ENCODE assay signal across 8 cellular contexts in genomic region chr1:35564037-35564883, GRCh38. TPM values are rescaled to one million over a fixed set of nuclear protein-coding genes. Genes with fewer than 3 reads are reported as not detected.
DNase-seq lines count a peak whose midpoint lies in the region; ATAC-seq and TF ChIP-seq lines count a peak whose summit lies in the region.

No MANE protein-coding gene starts in this region.

- H3K27ac Mint-ChIP-seq in activated T-helper 17 cell treated with anti-CD3 and anti-CD28 coated beads, Interleukin-2, amount 50 U/mL, for 72 hours: peak overlapping the region; percentile 83
- no peak overlapping the region for H3K27ac Mint-ChIP-seq in osteocyte (ENCODE audit: unreplicated experiment)

- H3K27me3 ChIP-seq in GM06990 (replicated peaks; ENCODE audit: control insufficient read depth, insufficient read depth, low read length): no peaks in the 10 kb centered on the region
- no peaks in the 10 kb centered on the region for H3K27me3 ChIP-seq in foreskin keratinocyte
- H3K27me3 ChIP-seq in tibial nerve: no peaks in the 10 kb centered on the region

- H3K4me3 Mint-ChIP-seq in activated T-helper 17 cell treated with anti-CD3 and anti-CD28 coated beads, Interleukin-2, amount 50 U/mL, for 72 hours: peak overlapping the region; percentile 36
- H3K4me3 Mint-ChIP-seq in osteocyte (ENCODE audit: unreplicated experiment): no peak overlapping the region

- H3K36me3 ChIP-seq in GM06990 (ENCODE audit: control insufficient read depth, insufficient read depth, low read length): peaks cover 35% of the 10 kb centered on the region
- peaks cover 0 to 74% (median 0%) of the 10 kb centered on the region in 3 donors for H3K36me3 ChIP-seq in tibial nerve

- DNase-seq in GM06990 (ENCODE audit: extremely low read depth, insufficient read length) (no peak), LHCN-M2 (ENCODE audit: low read depth) (peak; percentile 69), SHP77 treated with DMSO at 0.1 percent for 48 hours (lab: John Stamatoyannopoulos, UW) (peak; percentile 33), foreskin keratinocyte (peak in 1 of 2 donors; percentile 61), osteocyte (ENCODE audit: extremely low spot score, unreplicated experiment) (no peak), tibial nerve (ENCODE audit: low spot score in 2 of 2) (peak; percentile 76 to 93)

- 72 to 84% methylated on average over 9 of the region's 9 CpGs for WGBS in tibial nerve, 2 donors

- H3K9me3 Mint-ChIP-seq in activated T-helper 17 cell treated with anti-CD3 and anti-CD28 coated beads, Interleukin-2, amount 50 U/mL, for 72 hours: no peaks in the 10 kb centered on the region
- no peaks in the 10 kb centered on the region for H3K9me3 Mint-ChIP-seq in osteocyte (ENCODE audit: unreplicated experiment)

- H3K27ac ChIP-seq in foreskin keratinocyte (no peak overlapping the region), tibial nerve (no peak overlapping the region)

- H3K36me3 Mint-ChIP-seq in activated T-helper 17 cell treated with anti-CD3 and anti-CD28 coated beads, Interleukin-2, amount 50 U/mL, for 72 hours (ENCODE audit: low read depth): peaks cover 59% of the 10 kb centered on the region
- H3K36me3 Mint-ChIP-seq in osteocyte (ENCODE audit: unreplicated experiment): peaks cover 14% of the 10 kb centered on the region

- no peak for TF ChIP-seq POLR2A in tibial nerve (IDR thresholded peaks at IDR 0.05)

- peak; percentile 85 for TF ChIP-seq CTCF in GM06990 (IDR thresholded peaks at IDR 0.05; ENCODE audit: insufficient read depth, low read length, poor library complexity, severe bottlenecking)
- TF ChIP-seq CTCF in foreskin keratinocyte (conservative IDR thresholded peaks at IDR 0.05): peak; percentile 86
- peak; percentile 87 for TF ChIP-seq CTCF in osteocyte (IDR thresholded peaks at IDR 0.05)
- peak; percentile 71 to 78 (median 77) for TF ChIP-seq CTCF in tibial nerve (IDR thresholded peaks at IDR 0.05)

- no peak for TF ChIP-seq EP300 in tibial nerve (IDR thresholded peaks at IDR 0.05)

- no peaks in the 10 kb centered on the region for H3K27me3 Mint-ChIP-seq in activated T-helper 17 cell treated with anti-CD3 and anti-CD28 coated beads, Interleukin-2, amount 50 U/mL, for 72 hours
- H3K27me3 Mint-ChIP-seq in osteocyte (ENCODE audit: unreplicated experiment): no peaks in the 10 kb centered on the region

- ATAC-seq in activated T-helper 17 cell treated with anti-CD3 and anti-CD28 coated beads, Interleukin-2, amount 50 U/mL, for 72 hours (replicated peaks): peak; percentile 84
- peak; percentile 70 for ATAC-seq in foreskin keratinocyte
- ATAC-seq in GM19328 (IDR thresholded peaks at IDR 0.05; ENCODE audit: unreplicated experiment): no peak

- H3K4me3 ChIP-seq in GM06990 (replicated peaks; ENCODE audit: low read depth, low read length) (no peak overlapping the region), tibial nerve (no peak overlapping the region)

- H3K9me3 ChIP-seq in tibial nerve: no peaks in the 10 kb centered on the region

- H3K4me1 ChIP-seq in foreskin keratinocyte (no peaks in the 10 kb centered on the region), tibial nerve (peaks cover 0 to 33% (median 0%) of the 10 kb centered on the region in 4 donors)

- peaks cover 32% of the 10 kb centered on the region for H3K4me1 Mint-ChIP-seq in activated T-helper 17 cell treated with anti-CD3 and anti-CD28 coated beads, Interleukin-2, amount 50 U/mL, for 72 hours
- peaks cover 18% of the 10 kb centered on the region for H3K4me1 Mint-ChIP-seq in osteocyte (ENCODE audit: unreplicated experiment)

RNA-seq across cellular contexts. Expression of gene NCDN, which starts 6.7 kb away (rescaled TPM):
- 40.6 and 43.8 TPM in 2 replicates for total RNA-seq in LHCN-M2 (2014; rRNA removed)
- polyA plus RNA-seq in LHCN-M2 (2012): 34.8 TPM
- 10 to 100 TPM; 37.1 to 42.4 TPM for total RNA-seq in activated T-helper 17 cell treated with anti-CD3 and anti-CD28 coated beads, Interleukin-2, amount 50 U/mL, for 72 hours
- 14.3 and 15.5 TPM in 2 replicates for total RNA-seq in foreskin keratinocyte
- 10.7 TPM in 2 replicates for polyA plus RNA-seq in foreskin keratinocyte
- 38.3 and 38.7 TPM in 2 replicates for total RNA-seq in osteocyte
- total RNA-seq in tibial nerve: 10 to 100 TPM; 25.9 to 36.9 (median 29.3) TPM

RNA-seq across cellular contexts. Expression of gene KIAA0319L, which starts 7.1 kb away (rescaled TPM):
- 39.8 and 48.9 TPM in 2 replicates for total RNA-seq in LHCN-M2 (2014; rRNA removed)
- 27.7 TPM for polyA plus RNA-seq in LHCN-M2 (2012)
- total RNA-seq in activated T-helper 17 cell treated with anti-CD3 and anti-CD28 coated beads, Interleukin-2, amount 50 U/mL, for 72 hours: 10 to 100 TPM; 45.8 to 98.2 TPM
- total RNA-seq in foreskin keratinocyte: 18.8 and 19.9 TPM in 2 replicates
- polyA plus RNA-seq in foreskin keratinocyte: 6.8 and 8.0 TPM in 2 replicates
- total RNA-seq in osteocyte: 43.6 and 44.9 TPM in 2 replicates
- total RNA-seq in tibial nerve: 100 to 1,000 TPM in 1 of 4 donors, 10 to 100 TPM in 3; 57.0 to 115 (median 70.7) TPM

RNA-seq across cellular contexts. Expression of gene TFAP2E, which starts 8.9 kb away (rescaled TPM):
- total RNA-seq in LHCN-M2 (2014; rRNA removed) (0.06 and 0.19 TPM in 2 replicates), foreskin keratinocyte (0.18 and 0.31 TPM in 2 replicates), osteocyte (0.35 and 0.57 TPM in 2 replicates), tibial nerve (1 to 10 TPM in 2 of 4 donors, under 1 TPM in 2; 0.44 to 3.3 (median 1.2) TPM)
- polyA plus RNA-seq in LHCN-M2 (2012): 0.13 TPM
- total RNA-seq in activated T-helper 17 cell treated with anti-CD3 and anti-CD28 coated beads, Interleukin-2, amount 50 U/mL, for 72 hours: 1 to 10 TPM in 1 of 2 donors, under 1 TPM in 1; 0.97 to 4.5 TPM
- polyA plus RNA-seq in foreskin keratinocyte: 0.32 and 0.33 TPM in 2 replicates

Comparison
In these comparisons a context has a peak if more than half of its experiments do, and no peak if none do; other contexts are left out.
1. DNase-seq: peak in LHCN-M2 (single experiment), SHP77 treated with DMSO at 0.1 percent for 48 hours (single experiment) and tibial nerve (2 of 2); none in GM06990 (single experiment) and osteocyte (single experiment).
2. Peak in every context shown above with its lines, with median percentiles within 50 percentile points of each other: CTCF ChIP-seq.